Comparison of ENCODE assay signal across 1 cellular context in the genomic region with DNA sequence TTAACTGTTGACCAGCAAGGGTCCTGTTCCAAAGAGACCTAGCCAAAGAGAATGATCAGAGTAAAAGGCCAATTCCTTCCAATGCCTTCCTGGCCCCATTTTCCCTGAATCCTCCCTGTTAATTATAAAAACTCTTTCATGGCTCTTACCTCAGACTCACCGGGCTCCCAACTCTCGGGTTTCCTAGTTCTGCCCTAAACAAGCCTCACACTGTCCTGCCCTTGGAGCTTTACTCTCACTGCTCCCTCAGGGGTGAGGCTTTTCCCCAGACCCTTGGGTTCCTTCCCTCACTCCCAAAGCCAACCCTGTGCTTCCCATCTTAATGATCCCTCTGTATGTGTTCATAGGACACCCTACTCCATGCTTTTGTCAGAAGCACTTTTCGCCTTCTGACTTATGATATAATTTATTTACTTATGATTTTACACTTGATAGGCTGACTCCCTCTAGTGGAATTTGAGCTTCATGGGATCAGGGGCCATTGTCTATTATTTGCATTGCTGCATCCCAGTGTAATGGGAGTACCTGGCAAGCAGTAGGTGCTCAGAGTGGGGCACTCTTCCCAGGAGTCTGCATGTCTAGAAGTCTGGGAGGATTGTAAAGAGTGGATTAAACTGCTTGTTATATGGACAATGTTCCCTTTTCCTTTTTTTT.
TF ChIP-seq lines count a peak whose summit lies in the region.

No MANE protein-coding gene starts in this region.

TF ChIP-seq in HEK293, 187 proteins besides CTCF, POLR2A, EP300 and RAD21 (continued from another document):
- TF ChIP-seq MZF1 (tag by site-specific recombination; IDR thresholded peaks at IDR 0.05; ENCODE audit: borderline replicate concordance) (0 out of 2 replicates have a peak, but pooled peaks have one; percentile 36), ZNF354C (tag by site-specific recombination; IDR thresholded peaks at IDR 0.05; ENCODE audit: borderline replicate concordance, low read depth) (no peak), ZSCAN5A (tag by site-specific recombination; IDR thresholded peaks at IDR 0.05) (no peak), ZNF426 (tag by site-specific recombination; IDR thresholded peaks at IDR 0.05) (no peak), ZNF302 (tag by site-specific recombination; IDR thresholded peaks at IDR 0.05; ENCODE audit: low read depth) (no peak), KLF16 (tag by site-specific recombination; IDR thresholded peaks at IDR 0.05) (no peak), KLF7 (tag by site-specific recombination; IDR thresholded peaks at IDR 0.05; ENCODE audit: borderline replicate concordance) (no peak), ZNF785 (tag by site-specific recombination; IDR thresholded peaks at IDR 0.05) (no peak), ZNF174 (tag by site-specific recombination; IDR thresholded peaks at IDR 0.05) (no peak), KLF10 (tag by site-specific recombination; IDR thresholded peaks at IDR 0.05) (no peak), ZNF510 (tag by site-specific recombination; IDR thresholded peaks at IDR 0.05; ENCODE audit: insufficient replicate concordance) (no peak), ZNF221 (tag by site-specific recombination; IDR thresholded peaks at IDR 0.05; ENCODE audit: borderline replicate concordance) (no peak), ZNF19 (tag by site-specific recombination; IDR thresholded peaks at IDR 0.05; ENCODE audit: low read depth) (no peak), SETDB1 (IDR thresholded peaks at IDR 0.05; ENCODE audit: insufficient read length, low read length) (no peak), PRDM2 (tag by site-specific recombination; IDR thresholded peaks at IDR 0.05; ENCODE audit: borderline replicate concordance) (no peak), HOXD13 (CRISPR knock-in tag; IDR thresholded peaks at IDR 0.05; ENCODE audit: borderline replicate concordance) (no peak), ZNF184 (tag by site-specific recombination; IDR thresholded peaks at IDR 0.05) (no peak), ZNF292 (tag by site-specific recombination; IDR thresholded peaks at IDR 0.05; ENCODE audit: borderline replicate concordance, low read depth) (no peak)
